Comparison of ENCODE assay signal across 8 cellular contexts in the genomic region with DNA sequence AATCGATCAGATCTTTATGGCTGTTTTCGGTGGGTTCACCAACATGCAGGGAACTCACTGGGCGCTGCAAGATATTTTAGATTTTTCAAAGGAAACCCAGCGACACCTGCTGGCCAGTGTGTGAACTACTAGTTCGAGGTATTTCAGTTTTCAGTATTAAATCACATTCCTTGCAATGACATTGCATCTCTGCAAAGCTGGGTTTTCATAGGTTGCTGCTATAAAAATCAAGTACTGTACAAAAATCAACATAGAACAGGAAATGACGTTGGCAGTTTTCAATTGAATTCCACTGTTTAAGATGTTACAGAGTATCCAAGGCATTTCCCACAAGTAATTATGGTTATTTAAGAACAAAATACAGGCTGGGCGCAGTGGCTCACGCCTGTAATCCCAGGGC. TPM values are rescaled to one million over a fixed set of nuclear protein-coding genes. Genes with fewer than 3 reads are reported as not detected.
DNase-seq lines count a peak whose midpoint lies in the region; ATAC-seq, FAIRE-seq and TF ChIP-seq lines count a peak whose summit lies in the region.

No MANE protein-coding gene starts in this region.

- H3K4me1 ChIP-seq in H1 (replicated peaks in 1 of 4; ENCODE audit: control insufficient read depth in 3 of 4, insufficient read depth in 4 of 4, low read length in 3 of 4) (no peaks in the 10 kb centered on the region), mucosa of descending colon (ENCODE audit: low read depth) (no peaks in the 10 kb centered on the region)

- peak; percentile 85 for FAIRE-seq in H1 (lab: Jason Lieb, UNC)

- no peaks in the 10 kb centered on the region for H3K79me1 ChIP-seq in H1 (ENCODE audit: low read depth, low read length)

- H4K20me1 ChIP-seq in H1 (replicated peaks in 1 of 2; ENCODE audit: control insufficient read depth in 1 of 2, insufficient read depth in 2 of 2, low read length in 2 of 2) = peaks cover 0 to 4% of the 10 kb centered on the region in 2 experiments

- no peak overlapping the region for H4K8ac ChIP-seq in H1 (ENCODE audit: extremely low read depth, insufficient read depth, low read length)

- ATAC-seq in mucosa of descending colon (peak; percentile 72), GM19452 (IDR thresholded peaks at IDR 0.05; ENCODE audit: unreplicated experiment) (no peak)

- no peak overlapping the region for H4K91ac ChIP-seq in H1 (replicated peaks; ENCODE audit: insufficient read length, low read length)

- H2BK15ac ChIP-seq in H1 (ENCODE audit: low read length) = no peak overlapping the region

- H2BK12ac ChIP-seq in H1 (ENCODE audit: low read depth, low read length) = no peak overlapping the region

- H3K14ac ChIP-seq in H1 (ENCODE audit: insufficient read length) = no peak overlapping the region

- no peak overlapping the region for H2BK20ac ChIP-seq in H1 (ENCODE audit: low read length)

- TF ChIP-seq RAD21 in H1 (IDR thresholded peaks at IDR 0.05 in 1 of 2, conservative IDR thresholded peaks at IDR 0.05 in 1 of 2; ENCODE audit: low read depth in 2 of 2, low read length in 2 of 2) = peak; percentile 69 to 74

- H3K4ac ChIP-seq in H1 (replicated peaks; ENCODE audit: insufficient read length, low read depth, low read length) = no peak overlapping the region

- no peak overlapping the region for H2BK120ac ChIP-seq in H1 (replicated peaks; ENCODE audit: low read depth, low read length)

- H3K79me2 ChIP-seq in H1 (ENCODE audit: control insufficient read depth in 1 of 2, insufficient read depth in 2 of 2, low read length in 2 of 2) = no peaks in the 10 kb centered on the region

- H3K23ac ChIP-seq in H1 (ENCODE audit: insufficient read length) = no peak overlapping the region

- H3K23me2 ChIP-seq in H1 (ENCODE audit: low read depth, low read length) = peaks cover 2% of the 10 kb centered on the region; the same call in 1 of the 2 replicates

- H3K9ac ChIP-seq in H1 (replicated peaks in 1 of 4; ENCODE audit: extremely low read depth in 1 of 4, low read depth in 3 of 4, low read length in 3 of 4) = no peak overlapping the region

- 51% methylated on average over 8 of the region's 8 CpGs; no CpG with 5 or more reads in 1 of the 2 experiments for WGBS in H1 (ENCODE audit: extremely low coverage in 1 of 2, insufficient coverage in 1 of 2, insufficient read length in 1 of 2, insufficient replicate concordance in 2 of 2, low coverage in 1 of 2, low lambda C conversion rate in 2 of 2, missing lambda C conversion rate in 1 of 2), 2 experiments

- CTCF ChIA-PET in AG04449 (lab: Yijun Ruan, JAX) = interaction anchor here (0.7 to 15.4 kb wide), 22 partner anchors 8 to 188 kb away, joined by 3 to 312 read pairs (median 4); a partner anchor contains a TSS
- CTCF ChIA-PET in H1 (lab: Charles Lee; ENCODE audit: partially characterized antibody) = interaction anchor here (0.6 to 7.7 kb wide), 24 partner anchors 10 to 243 kb away, joined by 3 to 65 read pairs (median 4); no protein-coding TSS in a partner anchor

- H3K4me3 ChIP-seq in AG04449 (ENCODE audit: low read depth, low read length) (no peak overlapping the region), H1 (ENCODE audit: extremely low read depth in 1 of 4, insufficient read depth in 2 of 4, low read depth in 3 of 4, low read length in 4 of 4) (no peak overlapping the region), mucosa of descending colon (no peak overlapping the region)

- POLR2A ChIA-PET in AG04449 (lab: Yijun Ruan, JAX) (interaction anchor here (0.6 kb wide), 1 partner anchor 163 kb away, joined by 4 read pairs; no protein-coding TSS in a partner anchor), H1 (lab: Charles Lee; ENCODE audit: partially characterized antibody) (interaction anchor here (0.6 kb wide), 1 partner anchor 8 kb away, joined by 3 read pairs; no protein-coding TSS in a partner anchor)

- H4K5ac ChIP-seq in H1 (ENCODE audit: insufficient read length, low read depth, low read length) = no peak overlapping the region

- H2AFZ ChIP-seq in H1 (ENCODE audit: low read length) = no peak overlapping the region

- no peak for TF ChIP-seq POLR2A in H1 (IDR thresholded peaks at IDR 0.05; ENCODE audit: control extremely low read depth in 1 of 2, low read depth in 2 of 2, low read length in 2 of 2)

- H3K9me3 ChIP-seq in H1 (ENCODE audit: insufficient read depth in 2 of 2, low read depth in 1 of 2, low read length in 1 of 2) = no peaks in the 10 kb centered on the region
- no peaks in the 10 kb centered on the region for H3K9me3 ChIP-seq in mucosa of descending colon

- H2AK5ac ChIP-seq in H1 (ENCODE audit: low read depth, low read length) = no peak overlapping the region

- no peak overlapping the region for H3K18ac ChIP-seq in H1 (ENCODE audit: extremely low read depth, low read length)

- no peak overlapping the region for H3K4me2 ChIP-seq in H1 (ENCODE audit: insufficient read depth in 1 of 2, low read depth in 2 of 2, low read length in 2 of 2)

- H3K56ac ChIP-seq in H1 (replicated peaks; ENCODE audit: insufficient read length, low read depth, low read length) = no peak overlapping the region

- H3K27ac ChIP-seq in H1 (ENCODE audit: low read depth, low read length) = no peak overlapping the region

- TF ChIP-seq CTCF in AG04449 (IDR thresholded peaks at IDR 0.05; ENCODE audit: insufficient read depth, low read length, missing control alignments) (peak; percentile 64), H1 (IDR thresholded peaks at IDR 0.05; ENCODE audit: control extremely low read depth in 1 of 3, insufficient read depth in 1 of 3, low read depth in 1 of 3, low read length in 3 of 3) (peak in 2 of 3 experiments; percentile 72 to 73; a peak in 3 of 4 replicates), mucosa of descending colon (IDR thresholded peaks at IDR 0.05) (peak; percentile 53)

- H3K27me3 ChIP-seq in H1 (replicated peaks in 1 of 4; ENCODE audit: control insufficient read depth in 3 of 4, extremely low read depth in 1 of 4, insufficient read depth in 3 of 4, low read length in 3 of 4) = no peaks in the 10 kb centered on the region; a peak in 1 of 7 replicates

- intact Hi-C loops in mucosa of descending colon (cut with DNase I, micrococcal nuclease) = loop anchor here in 1 of 2 donors (2.0 kb wide), 1 partner anchor 46 kb away; no protein-coding TSS in a partner anchor

- DNase-seq in AG04449 (ENCODE audit: low read depth, low spot score) (peak; percentile 29), GM19238 (ENCODE audit: insufficient read length, low spot score) (peak; percentile 25), NCI-H82 (lab: John Stamatoyannopoulos, UW) (peak; percentile 77), H1 (ENCODE audit: low read depth in 1 of 2, low spot score in 2 of 2) (peak in 1 of 2 experiments; percentile 81), mucosa of descending colon (peak in 2 of 3 donors; percentile 65 to 80)
- peak; percentile 55 to 56 for DNase-seq in activated CD8-positive, alpha-beta memory T cell treated with anti-CD3 and anti-CD28 coated beads for 4 hours (ENCODE audit: low read depth in 2 of 2)
- DNase-seq in stimulated activated CD8-positive, alpha-beta memory T cell treated with anti-CD3 and anti-CD28 coated beads, Interleukin-7, amount 100 ng/mL, for 4 hours (ENCODE audit: low read depth in 2 of 2) = peak; percentile 53 to 59

- peaks cover 10 to 41% (median 30%) of the 10 kb centered on the region in 4 experiments; a peak in 7 of 8 replicates for H3K36me3 ChIP-seq in H1 (ENCODE audit: control insufficient read depth in 2 of 4, insufficient read depth in 4 of 4, low read length in 3 of 4)
- no peaks in the 10 kb centered on the region for H3K36me3 ChIP-seq in mucosa of descending colon (ENCODE audit: low read depth)

- no peak for TF ChIP-seq EP300 in H1 (IDR thresholded peaks at IDR 0.05; ENCODE audit: borderline replicate concordance in 1 of 2, low read depth in 2 of 2, low read length in 2 of 2)

- H2BK5ac ChIP-seq in H1 (ENCODE audit: low read depth, low read length) = no peak overlapping the region

TF ChIP-seq in H1, 55 proteins besides CTCF, POLR2A, EP300 and RAD21 (continues in another document):
- TF ChIP-seq TCF12 (IDR thresholded peaks at IDR 0.05; ENCODE audit: low read depth, low read length) (no peak), KDM5A (IDR thresholded peaks at IDR 0.05; ENCODE audit: low read length) (no peak), RFX5 (IDR thresholded peaks at IDR 0.05; ENCODE audit: borderline replicate concordance, low read depth, low read length) (no peak), NRF1 (IDR thresholded peaks at IDR 0.05; ENCODE audit: low read depth, low read length) (no peak)

RNA-seq across cellular contexts. Expression of a gene that starts 17.6 kb away (rescaled TPM):
- total RNA-seq in H1 (2021; fragmentation: NEBNext Ultra II Directional; extraction: Animal tissue kit (Norgen Biotek cat#: 25700)) = 97.7 and 113 TPM in 2 replicates
- polyA plus RNA-seq in H1 (2011; rRNA removed) = 67.6 and 87.0 TPM in 2 replicates
- 85.8 TPM for polyA plus RNA-seq in H1 (2011; cell fraction: cytosol; rRNA removed)
- 170 TPM for polyA plus RNA-seq in H1 (2011; cell fraction: nucleus; rRNA removed)
- 106 to 137 TPM (median 132 TPM) in 4 replicates for polyA plus RNA-seq in H1 (2012, experiment 1 of 2)
- 85.8 TPM for polyA plus RNA-seq in H1 (2012, experiment 2 of 2)
- 52.5 TPM for polyA plus RNA-seq in H1 (2013, experiment 1 of 2)
- 48.0 TPM for polyA plus RNA-seq in H1 (2013, experiment 2 of 2)
- 74.5 and 96.5 TPM in 2 replicates for polyA minus RNA-seq in H1 (2011; rRNA and poly(A)+ RNA removed)
- 58.7 TPM for polyA minus RNA-seq in H1 (2011; cell fraction: cytosol; rRNA and poly(A)+ RNA removed)
- 44.9 TPM for polyA minus RNA-seq in H1 (2011; cell fraction: nucleus; rRNA and poly(A)+ RNA removed)
- 10 to 100 TPM; 16.0 to 42.7 (median 29.6) TPM for total RNA-seq in mucosa of descending colon

RNA-seq across cellular contexts. Expression of a gene that starts 17.9 kb away (rescaled TPM):
- total RNA-seq in H1 (2021; fragmentation: NEBNext Ultra II Directional; extraction: Animal tissue kit (Norgen Biotek cat#: 25700)) = 10.1 and 10.4 TPM in 2 replicates
- 1.5 and 3.8 TPM in 2 replicates for polyA plus RNA-seq in H1 (2011; rRNA removed)
- 2.7 TPM for polyA plus RNA-seq in H1 (2011; cell fraction: cytosol; rRNA removed)
- 3.6 TPM for polyA plus RNA-seq in H1 (2011; cell fraction: nucleus; rRNA removed)
- 13.6 to 16.6 TPM (median 13.9 TPM) in 4 replicates for polyA plus RNA-seq in H1 (2012, experiment 1 of 2)
- polyA plus RNA-seq in H1 (2012, experiment 2 of 2) = 4.9 TPM
- 3.7 TPM for polyA plus RNA-seq in H1 (2013, experiment 1 of 2)
- polyA plus RNA-seq in H1 (2013, experiment 2 of 2) = 3.5 TPM
- 0.17 and 0.66 TPM in 2 replicates for polyA minus RNA-seq in H1 (2011; rRNA and poly(A)+ RNA removed)
- polyA minus RNA-seq in H1 (2011; cell fraction: cytosol; rRNA and poly(A)+ RNA removed) = 4.8 TPM
- 4.1 TPM for polyA minus RNA-seq in H1 (2011; cell fraction: nucleus; rRNA and poly(A)+ RNA removed)
- 10 to 100 TPM in 1 of 3 donors, 1 to 10 TPM in 2; 6.0 to 12.9 (median 8.7) TPM for total RNA-seq in mucosa of descending colon

RNA-seq across cellular contexts. Expression of a gene that starts 41.9 kb away (rescaled TPM):
- total RNA-seq in H1 (2021; fragmentation: NEBNext Ultra II Directional; extraction: Animal tissue kit (Norgen Biotek cat#: 25700)) = 14.9 and 17.5 TPM in 2 replicates
- polyA plus RNA-seq in H1 (2011; rRNA removed) = 14.9 and 20.5 TPM in 2 replicates
- 12.4 TPM for polyA plus RNA-seq in H1 (2011; cell fraction: cytosol; rRNA removed)
- 13.4 TPM for polyA plus RNA-seq in H1 (2011; cell fraction: nucleus; rRNA removed)
- 12.4 to 28.2 TPM (median 20.5 TPM) in 4 replicates for polyA plus RNA-seq in H1 (2012, experiment 1 of 2)
- 7.7 TPM for polyA plus RNA-seq in H1 (2012, experiment 2 of 2)
- 25.5 TPM for polyA plus RNA-seq in H1 (2013, experiment 1 of 2)
- 24.1 TPM for polyA plus RNA-seq in H1 (2013, experiment 2 of 2)
- polyA minus RNA-seq in H1 (2011; rRNA and poly(A)+ RNA removed) = 18.6 and 21.5 TPM in 2 replicates
- 14.1 TPM for polyA minus RNA-seq in H1 (2011; cell fraction: cytosol; rRNA and poly(A)+ RNA removed)
- 7.5 TPM for polyA minus RNA-seq in H1 (2011; cell fraction: nucleus; rRNA and poly(A)+ RNA removed)
- total RNA-seq in mucosa of descending colon = 10 to 100 TPM in 1 of 3 donors, 1 to 10 TPM in 2; 5.0 to 13.1 (median 7.8) TPM
